ENCODE assay signal across 2 cellular contexts in genomic region chr3:53051929-53052328, GRCh38.
TF ChIP-seq lines count a peak whose summit lies in the region.

No MANE protein-coding gene starts in this region.

TF ChIP-seq in WTC11, 78 proteins besides CTCF, POLR2A, EP300 and RAD21 (continued from another document):
- TF ChIP-seq ZNF532 (CRISPR knock-in tag; IDR thresholded peaks at IDR 0.05; ENCODE audit: borderline replicate concordance): no peak
- no peak for TF ChIP-seq TEAD1 (CRISPR knock-in tag; IDR thresholded peaks at IDR 0.05)
- no peak for TF ChIP-seq CREB1 (CRISPR knock-in tag; IDR thresholded peaks at IDR 0.05)
- no peak for TF ChIP-seq SOX15 (CRISPR knock-in tag; IDR thresholded peaks at IDR 0.05)

TF ChIP-seq in SK-N-SH treated with all-trans-retinoic acid at 6 μM for 48 hours, 23 proteins besides CTCF, POLR2A, EP300 and RAD21 (continued from another document):
- TF ChIP-seq TSHZ2 (CRISPR knock-in tag; IDR thresholded peaks at IDR 0.05) (no peak), TOX (CRISPR knock-in tag; IDR thresholded peaks at IDR 0.05; ENCODE audit: borderline replicate concordance) (no peak), PPARA (CRISPR knock-in tag; IDR thresholded peaks at IDR 0.05; ENCODE audit: borderline replicate concordance) (no peak), ZC3H10 (CRISPR knock-in tag; IDR thresholded peaks at IDR 0.05) (no peak), OSR1 (CRISPR knock-in tag; IDR thresholded peaks at IDR 0.05) (no peak), SNAI2 (CRISPR knock-in tag; IDR thresholded peaks at IDR 0.05) (no peak), ZFP3 (CRISPR knock-in tag; IDR thresholded peaks at IDR 0.05) (no peak)
